In the genomic region with DNA sequence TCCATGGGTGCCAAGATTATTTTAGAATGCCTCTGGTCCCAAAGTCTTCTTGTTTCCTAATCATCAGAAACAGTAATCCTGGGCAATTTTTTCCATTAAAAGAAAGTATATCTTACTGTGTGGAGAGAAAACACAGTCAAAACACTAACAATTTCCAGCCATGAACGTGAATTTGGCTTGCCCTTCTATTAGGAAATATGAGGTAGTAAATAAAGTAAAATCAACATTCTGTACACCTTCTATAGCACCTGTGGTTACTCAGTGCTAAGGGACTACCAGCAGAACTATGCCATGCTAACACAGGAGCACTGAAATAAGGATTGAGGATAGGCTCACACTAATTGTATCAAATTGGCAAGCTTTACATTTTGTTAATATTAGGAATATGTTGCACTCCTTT, we compare ENCODE assay signal across 28 cellular contexts.
"Had no signal": no experiment of that assay in that cellular context is flagged by ENCODE, and none has a peak within 500 bp of the region (broad histone marks: within the 10 kb centered on the region; RNA-seq: fewer than 3 reads in every experiment).

No MANE protein-coding gene starts in this region.

- H3K4me3 Mint-ChIP-seq: effector memory CD8-positive, alpha-beta T cell; immature natural killer cell; memory B cell; natural killer cell; stimulated activated effector memory CD8-positive, alpha-beta T cell treated with anti-CD3 and anti-CD28 coated beads, Interleukin-12 subunit alpha, Interleukin-12 subunit beta, amount 100 ng/mL, for 72 hours had no signal

- H3K4me3 ChIP-seq: colonic mucosa, esophagus squamous epithelium, lower lobe of right lung, smooth muscle cell, stomach, tibial nerve, upper lobe of left lung had no signal

- H3K4me1 Mint-ChIP-seq: immature natural killer cell; natural killer cell; stimulated activated effector memory CD8-positive, alpha-beta T cell treated with anti-CD3 and anti-CD28 coated beads, Interleukin-12 subunit alpha, Interleukin-12 subunit beta, amount 100 ng/mL, for 72 hours had no signal

- H3K36me3 ChIP-seq: colonic mucosa, lower lobe of right lung, tibial nerve, upper lobe of left lung had no signal

- H3K9me3 ChIP-seq: colonic mucosa, esophagus squamous epithelium, lower lobe of right lung, tibial nerve, upper lobe of left lung had no signal

- H3K27ac ChIP-seq: colonic mucosa, esophagus squamous epithelium, lower lobe of right lung, parathyroid adenoma, stomach, tibial nerve, upper lobe of left lung had no signal

- H3K4me1 ChIP-seq: parathyroid adenoma had no signal

- H3K27ac Mint-ChIP-seq: effector memory CD8-positive, alpha-beta T cell; immature natural killer cell; memory B cell; natural killer cell; progenitor cell of endocrine pancreas; stimulated activated effector memory CD8-positive, alpha-beta T cell treated with anti-CD3 and anti-CD28 coated beads, Interleukin-12 subunit alpha, Interleukin-12 subunit beta, amount 100 ng/mL, for 72 hours had no signal

- H3K27me3 Mint-ChIP-seq: memory B cell, progenitor cell of endocrine pancreas had no signal

- H3K27me3 ChIP-seq: colonic mucosa, esophagus squamous epithelium, stomach, tibial nerve, upper lobe of left lung had no signal

- DNase-seq: colonic mucosa; dermis blood vessel endothelial cell; effector memory CD8-positive, alpha-beta T cell; erythroblast; esophagus squamous epithelium; foreskin melanocyte; glutamatergic neuron; hypothalamus; immature natural killer cell; islet precursor cell; kidney glomerular epithelial cell; left colon; left ventricle myocardium superior; lower lobe of right lung; natural killer cell; occipital lobe; stimulated activated CD4-positive, alpha-beta T cell treated with anti-CD3 and anti-CD28 coated beads, Interleukin-2, amount 100 ng/mL, for 24 hours; stimulated activated CD4-positive, alpha-beta T cell treated with anti-CD3 and anti-CD28 coated beads, Interleukin-4, amount 100 ng/mL, for 24 hours; stimulated activated naive CD4-positive, alpha-beta T cell treated with Interleukin-2 at 50 U/mL for 16 hours; stomach; upper lobe of left lung had no signal

- H3K36me3 Mint-ChIP-seq: memory B cell; natural killer cell; stimulated activated effector memory CD8-positive, alpha-beta T cell treated with anti-CD3 and anti-CD28 coated beads, Interleukin-12 subunit alpha, Interleukin-12 subunit beta, amount 100 ng/mL, for 72 hours had no signal

- ATAC-seq: effector memory CD8-positive, alpha-beta T cell; left colon; left ventricle myocardium superior; lower lobe of right lung; natural killer cell; sciatic nerve; stimulated activated effector memory CD8-positive, alpha-beta T cell treated with anti-CD3 and anti-CD28 coated beads, Interleukin-12 subunit alpha, Interleukin-12 subunit beta, amount 100 ng/mL, for 72 hours had no signal
